ENCODE assay signal across 23 cellular contexts in genomic region chr7:104908636-104909035, GRCh38.
"Had no signal": no experiment of that assay in that cellular context is flagged by ENCODE, and none has a peak within 500 bp of the region (broad histone marks: within the 10 kb centered on the region; RNA-seq: fewer than 3 reads in every experiment).

No MANE protein-coding gene starts in this region.

- H3K27me3 ChIP-seq: brain microvascular endothelial cell, cardiac muscle cell, Peyer's patch had no signal

- H3K4me3 Mint-ChIP-seq: activated CD8-positive, alpha-beta T cell treated with anti-CD3 and anti-CD28 coated beads for 36 hours; activated naive CD4-positive, alpha-beta T cell treated with anti-CD3 and anti-CD28 coated beads, Interleukin-2, amount 10 ng/mL, durations not matched to agents 7 days and 5 days; activated naive CD8-positive, alpha-beta T cell treated with anti-CD3 and anti-CD28 coated beads for 36 hours; activated T-cell treated with anti-CD3 and anti-CD28 coated beads, Interleukin-2, amount 50 U/mL, for 72 hours had no signal

- H3K9ac ChIP-seq: SK-N-SH had no signal

- DNase-seq: activated CD4-positive, alpha-beta T cell treated with anti-CD3 and anti-CD28 coated beads for 4 hours; activated CD8-positive, alpha-beta memory T cell treated with anti-CD3 and anti-CD28 coated beads, Interleukin-2, amount 50 U/mL, for 4 hours; activated CD8-positive, alpha-beta T cell treated with anti-CD3 and anti-CD28 coated beads for 36 hours; activated gamma-delta T cell treated with Interleukin-2 at 50 U/mL for 16 hours; activated naive CD4-positive, alpha-beta T cell treated with anti-CD3 and anti-CD28 coated beads, Interleukin-2, amount 10 ng/mL, durations not matched to agents 7 days and 5 days; activated naive CD8-positive, alpha-beta T cell treated with anti-CD3 and anti-CD28 coated beads for 36 hours; activated T-cell treated with anti-CD3 and anti-CD28 coated beads, Interleukin-2, amount 50 U/mL, for 72 hours; brain microvascular endothelial cell; NCI-H1048; NCI-H1930; NCI-H2107; NCI-H345; NCI-H510A; NCI-H526 treated with DMSO at 0.1 percent for 48 hours; Peyer's patch; Right ventricle myocardium superior; SJCRH30; SK-N-SH; T-helper 1 cell had no signal

- H3K27ac ChIP-seq: brain microvascular endothelial cell, cardiac muscle cell, Peyer's patch, RWPE1, SJCRH30 had no signal

- H3K36me3 ChIP-seq: brain microvascular endothelial cell, cardiac muscle cell, Peyer's patch, SJCRH30 had no signal

- H3K4me3 ChIP-seq: cardiac muscle cell, Peyer's patch, SJCRH30 had no signal

- H3K4me2 ChIP-seq: SK-N-SH had no signal

- H3K36me3 Mint-ChIP-seq: activated naive CD4-positive, alpha-beta T cell treated with anti-CD3 and anti-CD28 coated beads, Interleukin-2, amount 10 ng/mL, durations not matched to agents 7 days and 5 days; activated naive CD8-positive, alpha-beta T cell treated with anti-CD3 and anti-CD28 coated beads for 36 hours had no signal

- ATAC-seq: activated CD4-positive, CD25-positive, alpha-beta regulatory T cell treated with anti-CD3 and anti-CD28 coated beads, Interleukin-2, amount 50 U/mL, for 24 hours; activated CD8-positive, alpha-beta T cell treated with anti-CD3 and anti-CD28 coated beads for 36 hours; activated T-cell treated with anti-CD3 and anti-CD28 coated beads, Interleukin-2, amount 50 U/mL, for 72 hours had no signal

- H3K9me3 ChIP-seq: Peyer's patch, SJCRH30, SK-N-SH had no signal

- H3K4me1 ChIP-seq: Peyer's patch had no signal

- H3K27ac Mint-ChIP-seq: activated CD8-positive, alpha-beta T cell treated with anti-CD3 and anti-CD28 coated beads for 36 hours; activated naive CD4-positive, alpha-beta T cell treated with anti-CD3 and anti-CD28 coated beads, Interleukin-2, amount 10 ng/mL, durations not matched to agents 7 days and 5 days; activated naive CD8-positive, alpha-beta T cell treated with anti-CD3 and anti-CD28 coated beads for 36 hours; activated T-cell treated with anti-CD3 and anti-CD28 coated beads, Interleukin-2, amount 50 U/mL, for 72 hours; activated T-helper 2 cell treated with anti-CD3 and anti-CD28 coated beads, Interferon-gamma antibody, Interleukin-2, Interleukin-4, amounts not matched to agents 10 μg/mL and 5 μg/mL and 100 μg/mL, durations not matched to agents 14 hours and 24 hours and 36 hours had no signal

- H3K4me1 Mint-ChIP-seq: activated naive CD4-positive, alpha-beta T cell treated with anti-CD3 and anti-CD28 coated beads, Interleukin-2, amount 10 ng/mL, durations not matched to agents 7 days and 5 days; activated naive CD8-positive, alpha-beta T cell treated with anti-CD3 and anti-CD28 coated beads for 36 hours had no signal
